25 cellular contexts compared by ENCODE assay signal in the genomic region with DNA sequence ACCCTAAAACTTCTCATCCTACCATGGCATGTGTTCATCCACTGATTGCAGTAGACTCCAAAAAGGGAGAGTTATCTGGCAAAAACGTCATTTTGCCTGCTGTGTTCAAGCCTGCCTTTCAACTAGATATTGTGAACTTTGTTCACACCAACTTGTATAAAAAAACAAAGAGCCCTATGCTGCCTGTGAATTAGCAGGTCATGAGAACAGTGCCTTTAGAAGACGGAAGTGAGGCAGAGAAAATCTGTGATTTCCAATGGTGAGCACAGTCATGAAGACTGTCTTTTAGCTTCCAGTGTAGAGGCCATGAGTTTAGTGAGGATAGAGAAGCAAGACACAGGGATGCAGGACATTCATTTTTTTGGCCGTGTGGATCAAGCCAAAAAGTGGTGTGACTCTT.
"Had no signal": no experiment of that assay in that cellular context is flagged by ENCODE, and none has a peak within 500 bp of the region (broad histone marks: within the 10 kb centered on the region; RNA-seq: fewer than 3 reads in every experiment).

No MANE protein-coding gene starts in this region.

- H3K9me3 ChIP-seq: gastroesophageal sphincter, right atrium auricular region, spleen, thoracic aorta had no signal

- H3K79me2 ChIP-seq: hepatocyte had no signal

- H3K27ac Mint-ChIP-seq: activated CD4-positive, alpha-beta T cell treated with anti-CD3 and anti-CD28 coated beads, Interleukin-2, amount 10 ng/mL, durations not matched to agents 24 days and 14 days; activated naive CD4-positive, alpha-beta T cell treated with anti-CD3 and anti-CD28 coated beads, Interleukin-2, amount 50 U/mL, for 72 hours; activated T-helper 2 cell treated with anti-CD3 and anti-CD28 coated beads, Interferon-gamma antibody, Interleukin-2, Interleukin-4, amounts not matched to agents 10 μg/mL and 5 μg/mL and 100 μg/mL, durations not matched to agents 14 hours and 24 hours and 36 hours; T-helper 1 cell treated with Interleukin-12 subunit alpha and Interleukin-12 subunit beta and Interleukin-4 antibody, amounts not matched to agents 30 μg/mL and 1 μg/mL, for 36 hours had no signal

- H3K9me3 Mint-ChIP-seq: activated T-cell treated with anti-CD3 and anti-CD28 coated beads, Interleukin-2, amount 50 U/mL, for 4 hours; activated T-helper 2 cell treated with anti-CD3 and anti-CD28 coated beads, Interferon-gamma antibody, Interleukin-2, Interleukin-4, amounts not matched to agents 10 μg/mL and 5 μg/mL and 100 μg/mL, durations not matched to agents 14 hours and 24 hours and 36 hours; naive B cell had no signal

- H3K4me3 ChIP-seq: coronary artery, dorsolateral prefrontal cortex, gastroesophageal sphincter, hepatocyte, right atrium auricular region, spleen, thoracic aorta had no signal

- ATAC-seq: activated CD4-positive, CD25-positive, alpha-beta regulatory T cell treated with anti-CD3 and anti-CD28 coated beads, Interleukin-2, amount 50 U/mL, for 24 hours; activated naive CD4-positive, alpha-beta T cell treated with anti-CD3 and anti-CD28 coated beads, Interleukin-2, amount 50 U/mL, for 72 hours; activated T-cell treated with anti-CD3 and anti-CD28 coated beads, Interleukin-2, amount 50 U/mL, for 4 hours; gastroesophageal sphincter; left cardiac atrium had no signal

- H3K4me3 Mint-ChIP-seq: activated CD4-positive, alpha-beta T cell treated with anti-CD3 and anti-CD28 coated beads, Interleukin-2, amount 10 ng/mL, durations not matched to agents 24 days and 14 days; activated T-cell treated with anti-CD3 and anti-CD28 coated beads, Interleukin-2, amount 50 U/mL, for 4 hours; naive B cell; T-helper 1 cell treated with Interleukin-12 subunit alpha and Interleukin-12 subunit beta and Interleukin-4 antibody, amounts not matched to agents 30 μg/mL and 1 μg/mL, for 36 hours had no signal

- H3K4me1 ChIP-seq: gastroesophageal sphincter had no signal

- H3K27me3 ChIP-seq: brain microvascular endothelial cell, dorsolateral prefrontal cortex, gastroesophageal sphincter, hepatocyte, right atrium auricular region, spleen had no signal

- DNase-seq: activated CD4-positive, alpha-beta T cell treated with anti-CD3 and anti-CD28 coated beads, Interleukin-2, amount 10 ng/mL, durations not matched to agents 24 days and 14 days; activated CD8-positive, alpha-beta memory T cell treated with anti-CD3 and anti-CD28 coated beads for 24 hours; activated CD8-positive, alpha-beta memory T cell treated with anti-CD3 and anti-CD28 coated beads, Interleukin-2, amount 50 U/mL, for 4 hours; activated naive CD4-positive, alpha-beta T cell; activated T-cell treated with anti-CD3 and anti-CD28 coated beads, Interleukin-2, amount 50 U/mL, for 4 hours; brain microvascular endothelial cell; dorsolateral prefrontal cortex; effector memory CD4-positive, alpha-beta T cell; left cardiac atrium; mammary epithelial cell; naive B cell; spleen; stimulated activated naive CD4-positive, alpha-beta T cell treated with Interleukin-2 at 50 U/mL for 16 hours; T-helper 9 cell; trophoblast cell had no signal

- H3K36me3 ChIP-seq: brain microvascular endothelial cell, thoracic aorta had no signal

- H3K4me2 ChIP-seq: hepatocyte had no signal

- H3K27me3 Mint-ChIP-seq: activated CD4-positive, alpha-beta T cell treated with anti-CD3 and anti-CD28 coated beads, Interleukin-2, amount 10 ng/mL, durations not matched to agents 24 days and 14 days; naive B cell had no signal

- H3K27ac ChIP-seq: brain microvascular endothelial cell, coronary artery, dorsolateral prefrontal cortex, gastroesophageal sphincter, hepatocyte, right atrium auricular region, spleen, thoracic aorta, VCaP had no signal

- H2AFZ ChIP-seq: hepatocyte had no signal
